In genomic region chr10:1516492-1517224, GRCh38 we compare ENCODE assay signal across 24 cellular contexts.
"Had no signal": no experiment of that assay in that cellular context is flagged by ENCODE, and none has a peak within 500 bp of the region (broad histone marks: within the 10 kb centered on the region; RNA-seq: fewer than 3 reads in every experiment).

No MANE protein-coding gene starts in this region.

- H3K4me3 Mint-ChIP-seq: activated CD4-positive, alpha-beta memory T cell treated with anti-CD3 and anti-CD28 coated beads, Interleukin-2, amount 10 ng/mL, durations not matched to agents 7 days and 5 days; activated CD8-positive, alpha-beta memory T cell treated with anti-CD3 and anti-CD28 coated beads, Interleukin-2, amount 10 ng/mL, durations not matched to agents 7 days and 5 days; activated naive CD8-positive, alpha-beta T cell treated with anti-CD3 and anti-CD28 coated beads, Interleukin-2, amount 10 ng/mL, durations not matched to agents 7 days and 5 days; stimulated activated naive CD8-positive, alpha-beta T cell treated with anti-CD3 and anti-CD28 coated beads, Interleukin-15, Interleukin-2, amounts not matched to agents 100 ng/mL and 50 ng/mL, for 24 hours had no signal

- H3K27ac ChIP-seq: body of pancreas, dorsolateral prefrontal cortex, left lung, ovary, psoas muscle, skin epidermis, suprapubic skin, transverse colon, uterus had no signal

- H3K4me1 ChIP-seq: body of pancreas, left lung, psoas muscle, suprapubic skin, transverse colon, uterus had no signal

- H3K36me3 ChIP-seq: left lung, ovary, suprapubic skin, transverse colon, uterus had no signal

- H3K9me3 ChIP-seq: body of pancreas, left lung, ovary, psoas muscle, suprapubic skin, transverse colon, uterus had no signal

- H3K27me3 Mint-ChIP-seq: activated CD4-positive, alpha-beta memory T cell treated with anti-CD3 and anti-CD28 coated beads, Interleukin-2, amount 10 ng/mL, durations not matched to agents 7 days and 5 days; activated CD8-positive, alpha-beta memory T cell treated with anti-CD3 and anti-CD28 coated beads, Interleukin-2, amount 10 ng/mL, durations not matched to agents 7 days and 5 days; activated naive CD8-positive, alpha-beta T cell treated with anti-CD3 and anti-CD28 coated beads, Interleukin-2, amount 10 ng/mL, durations not matched to agents 7 days and 5 days; stimulated activated naive CD8-positive, alpha-beta T cell treated with anti-CD3 and anti-CD28 coated beads, Interleukin-15, Interleukin-2, amounts not matched to agents 100 ng/mL and 50 ng/mL, for 24 hours had no signal

- H3K36me3 Mint-ChIP-seq: activated CD8-positive, alpha-beta memory T cell treated with anti-CD3 and anti-CD28 coated beads, Interleukin-2, amount 10 ng/mL, durations not matched to agents 7 days and 5 days; activated naive CD8-positive, alpha-beta T cell treated with anti-CD3 and anti-CD28 coated beads, Interleukin-2, amount 10 ng/mL, durations not matched to agents 7 days and 5 days had no signal

- H3K4me1 Mint-ChIP-seq: activated CD4-positive, alpha-beta memory T cell treated with anti-CD3 and anti-CD28 coated beads, Interleukin-2, amount 10 ng/mL, durations not matched to agents 7 days and 5 days; activated CD8-positive, alpha-beta memory T cell treated with anti-CD3 and anti-CD28 coated beads, Interleukin-2, amount 10 ng/mL, durations not matched to agents 7 days and 5 days; activated naive CD8-positive, alpha-beta T cell treated with anti-CD3 and anti-CD28 coated beads, Interleukin-2, amount 10 ng/mL, durations not matched to agents 7 days and 5 days had no signal

- FAIRE-seq: kidney had no signal

- H3K27ac Mint-ChIP-seq: activated CD4-positive, alpha-beta memory T cell treated with anti-CD3 and anti-CD28 coated beads, Interleukin-2, amount 10 ng/mL, durations not matched to agents 7 days and 5 days; activated CD8-positive, alpha-beta memory T cell treated with anti-CD3 and anti-CD28 coated beads, Interleukin-2, amount 10 ng/mL, durations not matched to agents 7 days and 5 days; activated naive CD8-positive, alpha-beta T cell treated with anti-CD3 and anti-CD28 coated beads, Interleukin-2, amount 10 ng/mL, durations not matched to agents 7 days and 5 days; activated T-helper 2 cell treated with anti-CD3 and anti-CD28 coated beads, Interferon-gamma antibody, Interleukin-2, Interleukin-4, amounts not matched to agents 10 μg/mL and 5 μg/mL and 100 μg/mL, durations not matched to agents 14 hours and 24 hours and 36 hours; stimulated activated naive CD8-positive, alpha-beta T cell treated with anti-CD3 and anti-CD28 coated beads, Interleukin-15, Interleukin-2, amounts not matched to agents 100 ng/mL and 50 ng/mL, for 24 hours had no signal

- DNase-seq: activated CD4-positive, alpha-beta memory T cell treated with anti-CD3 and anti-CD28 coated beads, Interleukin-2, amount 10 ng/mL, durations not matched to agents 7 days and 5 days; activated CD4-positive, alpha-beta T cell treated with anti-CD3 and anti-CD28 coated beads for 48 hours; activated CD4-positive, CD25-positive, alpha-beta regulatory T cell; activated CD8-positive, alpha-beta memory T cell treated with anti-CD3 and anti-CD28 coated beads, Interleukin-2, amount 10 ng/mL, durations not matched to agents 7 days and 5 days; activated naive CD4-positive, alpha-beta T cell treated with Interleukin-2 at 50 U/mL for 16 hours; activated naive CD8-positive, alpha-beta T cell treated with anti-CD3 and anti-CD28 coated beads, Interleukin-2, amount 10 ng/mL, durations not matched to agents 7 days and 5 days; activated T-cell treated with anti-CD3 and anti-CD28 coated beads, Interleukin-2, amount 50 U/mL, for 1 hour; amygdala; body of pancreas; caudate nucleus; dorsolateral prefrontal cortex; foreskin melanocyte; kidney; left lung; mammary epithelial cell; ovary; right cardiac atrium; transverse colon; uterus had no signal

- H3K4me3 ChIP-seq: body of pancreas, dorsolateral prefrontal cortex, left lung, ovary, psoas muscle, skin epidermis, suprapubic skin, transverse colon, uterus had no signal

- H3K9me3 Mint-ChIP-seq: activated naive CD8-positive, alpha-beta T cell treated with anti-CD3 and anti-CD28 coated beads, Interleukin-2, amount 10 ng/mL, durations not matched to agents 7 days and 5 days; activated T-helper 2 cell treated with anti-CD3 and anti-CD28 coated beads, Interferon-gamma antibody, Interleukin-2, Interleukin-4, amounts not matched to agents 10 μg/mL and 5 μg/mL and 100 μg/mL, durations not matched to agents 14 hours and 24 hours and 36 hours; stimulated activated naive CD8-positive, alpha-beta T cell treated with anti-CD3 and anti-CD28 coated beads, Interleukin-15, Interleukin-2, amounts not matched to agents 100 ng/mL and 50 ng/mL, for 24 hours had no signal

- H3K27me3 ChIP-seq: body of pancreas, ovary, suprapubic skin, uterus had no signal

- ATAC-seq: activated CD8-positive, alpha-beta memory T cell treated with anti-CD3 and anti-CD28 coated beads, Interleukin-2, amount 10 ng/mL, durations not matched to agents 7 days and 5 days; body of pancreas; left lung; psoas muscle; right cardiac atrium had no signal
